In genomic region chr10:119153661-119154060, GRCh38 we compare ENCODE assay signal across 1 cellular context.
TF ChIP-seq lines count a peak whose summit lies in the region.

No MANE protein-coding gene starts in this region.

TF ChIP-seq in K562, 482 proteins besides CTCF, POLR2A, EP300 and RAD21:
- TF ChIP-seq ESRRA (IDR thresholded peaks at IDR 0.05; ENCODE audit: borderline replicate concordance, low read depth) (no peak), TCF7L2 (IDR thresholded peaks at IDR 0.05; ENCODE audit: low read depth, low read length) (no peak), CHAMP1 (IDR thresholded peaks at IDR 0.05) (no peak), SP1 (CRISPR knock-in tag; IDR thresholded peaks at IDR 0.05) (no peak), RFX1 (IDR thresholded peaks at IDR 0.05) (peak; percentile 48), HMGXB4 (CRISPR knock-in tag; IDR thresholded peaks at IDR 0.05) (no peak)
